1 cellular context compared by ENCODE assay signal in the genomic region with DNA sequence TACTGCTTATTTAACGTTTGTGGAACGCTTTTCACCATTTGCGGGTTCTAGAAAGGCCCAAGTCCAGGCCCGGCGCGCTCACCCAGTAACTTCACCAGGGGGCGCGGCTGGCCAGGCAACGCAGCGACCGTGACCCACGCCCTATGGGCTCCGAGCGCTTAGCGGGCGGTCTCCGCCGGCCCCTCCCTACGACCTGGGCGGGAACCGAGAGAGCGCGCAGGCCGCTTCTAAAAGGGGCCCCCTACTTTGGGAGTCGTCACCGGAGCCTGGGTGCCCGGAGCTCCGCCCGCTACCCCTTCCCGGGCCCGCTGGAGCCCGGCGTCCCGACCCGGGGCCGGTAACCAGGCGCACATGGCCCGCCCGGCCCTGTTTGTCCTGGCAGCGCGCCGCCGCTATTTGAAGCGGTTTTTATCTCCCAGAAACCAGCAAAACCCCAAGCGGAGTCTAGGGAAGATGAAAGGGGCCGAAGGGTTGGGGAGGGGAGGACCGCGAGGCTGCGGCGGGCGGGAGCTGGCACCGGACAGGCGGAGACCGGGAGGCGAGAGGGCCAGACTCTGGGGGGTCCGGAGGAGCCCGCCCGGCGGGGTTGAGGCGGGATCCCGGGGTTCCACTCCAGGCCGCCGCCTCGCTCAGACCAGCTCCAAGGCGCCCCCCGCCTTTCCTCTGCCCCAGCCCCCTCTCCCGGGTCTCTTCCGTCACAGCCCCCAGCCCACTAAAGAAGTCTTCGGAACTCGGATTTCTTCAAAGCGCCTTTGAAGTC.
TF ChIP-seq lines count a peak whose summit lies in the region.

No MANE protein-coding gene starts in this region.

TF ChIP-seq in K562, 482 proteins besides CTCF, POLR2A, EP300 and RAD21 (continued from another document and continues in another):
- TF ChIP-seq NR2C2 (CRISPR knock-in tag; IDR thresholded peaks at IDR 0.05), result no peak
- TF ChIP-seq NR2C2 (tag; IDR thresholded peaks at IDR 0.05), result peak; percentile 92
- TF ChIP-seq COPS2 (conservative IDR thresholded peaks at IDR 0.05), result no peak
- no peak for TF ChIP-seq HMG20A (CRISPR knock-in tag; conservative IDR thresholded peaks at IDR 0.05)
- TF ChIP-seq, protein P1, sequence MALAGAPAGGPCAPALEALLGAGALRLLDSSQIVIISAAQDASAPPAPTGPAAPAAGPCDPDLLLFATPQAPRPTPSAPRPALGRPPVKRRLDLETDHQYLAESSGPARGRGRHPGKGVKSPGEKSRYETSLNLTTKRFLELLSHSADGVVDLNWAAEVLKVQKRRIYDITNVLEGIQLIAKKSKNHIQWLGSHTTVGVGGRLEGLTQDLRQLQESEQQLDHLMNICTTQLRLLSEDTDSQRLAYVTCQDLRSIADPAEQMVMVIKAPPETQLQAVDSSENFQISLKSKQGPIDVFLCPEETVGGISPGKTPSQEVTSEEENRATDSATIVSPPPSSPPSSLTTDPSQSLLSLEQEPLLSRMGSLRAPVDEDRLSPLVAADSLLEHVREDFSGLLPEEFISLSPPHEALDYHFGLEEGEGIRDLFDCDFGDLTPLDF (CRISPR knock-in tag; IDR thresholded peaks at IDR 0.05), result peak; percentile 96
- TF ChIP-seq CTCFL (IDR thresholded peaks at IDR 0.05; ENCODE audit: borderline replicate concordance, insufficient read depth, low read depth, low read length, poor library complexity, severe bottlenecking), result peak; percentile 62
- peak; percentile 9; the same call in 1 of the 2 replicates for TF ChIP-seq MYNN (IDR thresholded peaks at IDR 0.05)
- no peak for TF ChIP-seq MYNN (CRISPR knock-in tag; IDR thresholded peaks at IDR 0.05)
- no peak for TF ChIP-seq MAFK (IDR thresholded peaks at IDR 0.05; ENCODE audit: low read length)
- peak in 1 of 2 experiments; percentile 28; a peak in 1 of 4 replicates for TF ChIP-seq RCOR1 (IDR thresholded peaks at IDR 0.05; ENCODE audit: borderline replicate concordance in 1 of 2, low read depth in 2 of 2, low read length in 2 of 2)
- no peak for TF ChIP-seq HMG20B (CRISPR knock-in tag; IDR thresholded peaks at IDR 0.05)
- no peak for TF ChIP-seq YBX1 (IDR thresholded peaks at IDR 0.05)
- TF ChIP-seq, protein P2, sequence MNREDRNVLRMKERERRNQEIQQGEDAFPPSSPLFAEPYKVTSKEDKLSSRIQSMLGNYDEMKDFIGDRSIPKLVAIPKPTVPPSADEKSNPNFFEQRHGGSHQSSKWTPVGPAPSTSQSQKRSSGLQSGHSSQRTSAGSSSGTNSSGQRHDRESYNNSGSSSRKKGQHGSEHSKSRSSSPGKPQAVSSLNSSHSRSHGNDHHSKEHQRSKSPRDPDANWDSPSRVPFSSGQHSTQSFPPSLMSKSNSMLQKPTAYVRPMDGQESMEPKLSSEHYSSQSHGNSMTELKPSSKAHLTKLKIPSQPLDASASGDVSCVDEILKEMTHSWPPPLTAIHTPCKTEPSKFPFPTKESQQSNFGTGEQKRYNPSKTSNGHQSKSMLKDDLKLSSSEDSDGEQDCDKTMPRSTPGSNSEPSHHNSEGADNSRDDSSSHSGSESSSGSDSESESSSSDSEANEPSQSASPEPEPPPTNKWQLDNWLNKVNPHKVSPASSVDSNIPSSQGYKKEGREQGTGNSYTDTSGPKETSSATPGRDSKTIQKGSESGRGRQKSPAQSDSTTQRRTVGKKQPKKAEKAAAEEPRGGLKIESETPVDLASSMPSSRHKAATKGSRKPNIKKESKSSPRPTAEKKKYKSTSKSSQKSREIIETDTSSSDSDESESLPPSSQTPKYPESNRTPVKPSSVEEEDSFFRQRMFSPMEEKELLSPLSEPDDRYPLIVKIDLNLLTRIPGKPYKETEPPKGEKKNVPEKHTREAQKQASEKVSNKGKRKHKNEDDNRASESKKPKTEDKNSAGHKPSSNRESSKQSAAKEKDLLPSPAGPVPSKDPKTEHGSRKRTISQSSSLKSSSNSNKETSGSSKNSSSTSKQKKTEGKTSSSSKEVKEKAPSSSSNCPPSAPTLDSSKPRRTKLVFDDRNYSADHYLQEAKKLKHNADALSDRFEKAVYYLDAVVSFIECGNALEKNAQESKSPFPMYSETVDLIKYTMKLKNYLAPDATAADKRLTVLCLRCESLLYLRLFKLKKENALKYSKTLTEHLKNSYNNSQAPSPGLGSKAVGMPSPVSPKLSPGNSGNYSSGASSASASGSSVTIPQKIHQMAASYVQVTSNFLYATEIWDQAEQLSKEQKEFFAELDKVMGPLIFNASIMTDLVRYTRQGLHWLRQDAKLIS (CRISPR knock-in tag; IDR thresholded peaks at IDR 0.05), result 0 out of 2 replicates have a peak, but pooled peaks have one; percentile 27
- TF ChIP-seq PHF21A (IDR thresholded peaks at IDR 0.05; ENCODE audit: borderline replicate concordance, low read depth), result 0 out of 2 replicates have a peak, but pooled peaks have one; percentile 27
- TF ChIP-seq MTA3 (IDR thresholded peaks at IDR 0.05; ENCODE audit: borderline replicate concordance), result peak; percentile 74; the same call in 1 of the 2 replicates
- TF ChIP-seq NR2C1 (IDR thresholded peaks at IDR 0.05), result peak; percentile 62
- peak; percentile 66; the same call in 1 of the 2 replicates for TF ChIP-seq NR2C1 (tag; IDR thresholded peaks at IDR 0.05)
- TF ChIP-seq, protein P3, sequence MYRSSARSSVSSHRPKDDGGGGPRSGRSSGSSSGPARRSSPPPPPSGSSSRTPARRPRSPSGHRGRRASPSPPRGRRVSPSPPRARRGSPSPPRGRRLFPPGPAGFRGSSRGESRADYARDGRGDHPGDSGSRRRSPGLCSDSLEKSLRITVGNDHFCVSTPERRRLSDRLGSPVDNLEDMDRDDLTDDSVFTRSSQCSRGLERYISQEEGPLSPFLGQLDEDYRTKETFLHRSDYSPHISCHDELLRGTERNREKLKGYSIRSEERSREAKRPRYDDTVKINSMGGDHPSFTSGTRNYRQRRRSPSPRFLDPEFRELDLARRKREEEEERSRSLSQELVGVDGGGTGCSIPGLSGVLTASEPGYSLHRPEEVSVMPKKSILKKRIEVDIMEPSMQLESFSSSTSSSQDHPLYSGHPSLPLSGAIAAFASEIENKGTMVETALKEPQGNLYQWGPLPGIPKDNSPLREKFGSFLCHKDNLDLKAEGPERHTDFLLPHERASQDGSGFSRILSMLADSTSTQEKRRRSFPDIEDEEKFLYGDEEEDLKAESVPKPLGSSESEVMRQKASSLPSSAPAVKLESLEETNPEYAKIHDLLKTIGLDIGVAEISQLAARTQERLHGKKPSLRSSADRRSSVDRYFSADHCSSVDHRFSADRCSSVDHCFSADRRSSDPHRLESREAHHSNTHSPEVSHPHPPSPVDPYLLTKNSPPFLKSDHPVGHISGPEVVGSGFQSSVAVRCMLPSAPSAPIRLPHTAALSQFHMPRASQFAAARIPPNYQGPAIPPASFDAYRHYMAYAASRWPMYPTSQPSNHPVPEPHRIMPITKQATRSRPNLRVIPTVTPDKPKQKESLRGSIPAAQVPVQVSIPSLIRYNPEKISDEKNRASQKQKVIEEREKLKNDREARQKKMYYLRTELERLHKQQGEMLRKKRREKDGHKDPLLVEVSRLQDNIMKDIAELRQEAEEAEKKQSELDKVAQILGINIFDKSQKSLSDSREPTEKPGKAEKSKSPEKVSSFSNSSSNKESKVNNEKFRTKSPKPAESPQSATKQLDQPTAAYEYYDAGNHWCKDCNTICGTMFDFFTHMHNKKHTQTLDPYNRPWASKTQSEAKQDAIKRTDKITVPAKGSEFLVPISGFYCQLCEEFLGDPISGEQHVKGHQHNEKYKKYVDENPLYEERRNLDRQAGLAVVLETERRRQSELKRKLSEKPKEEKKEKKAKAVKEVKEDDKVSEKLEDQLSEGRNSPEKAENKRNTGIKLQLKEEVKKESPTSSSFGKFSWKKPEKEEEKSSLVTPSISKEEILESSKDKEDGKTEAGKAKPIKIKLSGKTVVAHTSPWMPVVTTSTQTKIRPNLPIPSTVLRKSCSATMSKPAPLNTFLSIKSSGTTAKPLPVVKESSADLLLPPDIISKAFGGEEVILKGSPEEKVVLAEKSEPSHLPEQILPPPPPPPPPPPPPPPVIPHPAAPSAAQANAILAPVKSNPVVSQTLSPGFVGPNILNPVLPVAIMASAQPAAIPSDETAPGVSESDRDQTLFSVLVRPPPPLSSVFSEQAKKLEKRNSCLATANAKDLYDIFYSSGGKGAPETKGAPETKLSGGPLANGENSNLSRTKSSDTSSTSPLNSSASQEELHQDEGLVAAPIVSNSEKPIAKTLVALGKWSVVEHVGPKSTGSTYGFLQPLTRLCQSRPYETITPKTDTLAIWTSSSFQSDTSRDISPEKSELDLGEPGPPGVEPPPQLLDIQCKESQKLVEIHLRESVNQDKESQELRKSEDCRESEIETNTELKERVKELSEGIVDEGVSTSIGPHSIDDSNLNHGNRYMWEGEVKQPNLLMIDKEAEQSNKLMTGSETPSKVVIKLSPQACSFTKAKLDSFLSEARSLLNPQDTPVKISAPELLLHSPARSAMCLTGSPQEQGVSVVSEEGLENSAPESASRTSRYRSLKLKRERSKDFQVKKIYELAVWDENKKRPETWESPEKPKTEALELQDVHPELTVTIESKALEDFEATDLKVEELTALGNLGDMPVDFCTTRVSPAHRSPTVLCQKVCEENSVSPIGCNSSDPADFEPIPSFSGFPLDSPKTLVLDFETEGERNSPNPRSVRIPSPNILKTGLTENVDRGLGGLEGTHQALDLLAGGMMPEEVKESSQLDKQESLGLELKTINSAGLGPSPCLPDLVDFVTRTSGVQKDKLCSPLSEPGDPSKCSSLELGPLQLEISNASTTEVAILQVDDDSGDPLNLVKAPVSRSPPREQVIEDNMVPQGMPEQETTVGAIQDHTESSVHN (IDR thresholded peaks at IDR 0.05; ENCODE audit: borderline replicate concordance in 1 of 2, low read depth in 1 of 2), result no peak
- peak; percentile 12 for TF ChIP-seq PHF20 (IDR thresholded peaks at IDR 0.05; ENCODE audit: partially characterized antibody)
- peak; percentile 93 for TF ChIP-seq KDM2B (CRISPR knock-in tag; IDR thresholded peaks at IDR 0.05)
- 0 out of 2 replicates have a peak, but pooled peaks have one; percentile 20 for TF ChIP-seq DPF2 (IDR thresholded peaks at IDR 0.05)
- TF ChIP-seq, protein P4, sequence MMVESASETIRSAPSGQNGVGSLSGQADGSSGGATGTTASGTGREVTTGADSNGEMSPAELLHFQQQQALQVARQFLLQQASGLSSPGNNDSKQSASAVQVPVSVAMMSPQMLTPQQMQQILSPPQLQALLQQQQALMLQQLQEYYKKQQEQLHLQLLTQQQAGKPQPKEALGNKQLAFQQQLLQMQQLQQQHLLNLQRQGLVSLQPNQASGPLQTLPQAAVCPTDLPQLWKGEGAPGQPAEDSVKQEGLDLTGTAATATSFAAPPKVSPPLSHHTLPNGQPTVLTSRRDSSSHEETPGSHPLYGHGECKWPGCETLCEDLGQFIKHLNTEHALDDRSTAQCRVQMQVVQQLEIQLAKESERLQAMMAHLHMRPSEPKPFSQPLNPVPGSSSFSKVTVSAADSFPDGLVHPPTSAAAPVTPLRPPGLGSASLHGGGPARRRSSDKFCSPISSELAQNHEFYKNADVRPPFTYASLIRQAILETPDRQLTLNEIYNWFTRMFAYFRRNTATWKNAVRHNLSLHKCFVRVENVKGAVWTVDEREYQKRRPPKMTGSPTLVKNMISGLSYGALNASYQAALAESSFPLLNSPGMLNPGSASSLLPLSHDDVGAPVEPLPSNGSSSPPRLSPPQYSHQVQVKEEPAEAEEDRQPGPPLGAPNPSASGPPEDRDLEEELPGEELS (CRISPR knock-in tag; IDR thresholded peaks at IDR 0.05; ENCODE audit: borderline replicate concordance), result 0 out of 2 replicates have a peak, but pooled peaks have one; percentile 34
- TF ChIP-seq JUND (IDR thresholded peaks at IDR 0.05; ENCODE audit: borderline replicate concordance, low read depth, low read length), result peak; percentile 16; the same call in 1 of the 2 replicates
- no peak; the same call in 2 of the 3 replicates for TF ChIP-seq JUND (tag; IDR thresholded peaks at IDR 0.05; ENCODE audit: borderline replicate concordance, low read depth, low read length)
- TF ChIP-seq ZMIZ1 (IDR thresholded peaks at IDR 0.05; ENCODE audit: low read depth in 2 of 2, low read length in 2 of 2), result 0 out of 4 replicates have a peak, but pooled peaks of 1 of the 2 experiments have one; percentile 9
- peak in 1 of 2 experiments; percentile 31; a peak in 1 of 3 replicates for TF ChIP-seq CBX3 (IDR thresholded peaks at IDR 0.05; ENCODE audit: borderline replicate concordance in 1 of 2, low read length in 2 of 2)
- TF ChIP-seq ZKSCAN1 (IDR thresholded peaks at IDR 0.05; ENCODE audit: low read depth, low read length), result no peak
- no peak for TF ChIP-seq RBM14 (IDR thresholded peaks at IDR 0.05; ENCODE audit: borderline replicate concordance, insufficient read depth, low read depth, low read length)
